ENCODE assay signal across 1 cellular context in genomic region chr7:4964506-4964905, GRCh38.
TF ChIP-seq lines count a peak whose summit lies in the region.

No MANE protein-coding gene starts in this region.

TF ChIP-seq in GM23338, 12 proteins besides CTCF, POLR2A, EP300 and RAD21 (continued from another document):
- no peak for TF ChIP-seq ZNF114 (CRISPR knock-in tag; IDR thresholded peaks at IDR 0.05)
- no peak for TF ChIP-seq CREB1 (CRISPR knock-in tag; IDR thresholded peaks at IDR 0.05; ENCODE audit: low read depth)
- TF ChIP-seq EZH2phosphoT487 (IDR thresholded peaks at IDR 0.05; ENCODE audit: unreplicated experiment): no peak
- no peak for TF ChIP-seq ZNF462 (CRISPR knock-in tag; IDR thresholded peaks at IDR 0.05)
- no peak for TF ChIP-seq STAT1 (IDR thresholded peaks at IDR 0.05; ENCODE audit: unreplicated experiment)
- no peak for TF ChIP-seq JUNB (IDR thresholded peaks at IDR 0.05; ENCODE audit: unreplicated experiment)
- no peak for TF ChIP-seq ZNF331 (CRISPR knock-in tag; IDR thresholded peaks at IDR 0.05; ENCODE audit: low read depth)
